Comparison of ENCODE assay signal across 11 cellular contexts in genomic region chr18:77749189-77749588, GRCh38.
DNase-seq lines count a peak whose midpoint lies in the region; ATAC-seq and TF ChIP-seq lines count a peak whose summit lies in the region.
"Had no signal": no experiment of that assay in that cellular context is flagged by ENCODE, and none has a peak within 500 bp of the region (broad histone marks: within the 10 kb centered on the region; RNA-seq: fewer than 3 reads in every experiment).

No MANE protein-coding gene starts in this region.

- TF ChIP-seq CTCF in endodermal cell (conservative IDR thresholded peaks at IDR 0.05) (peak; percentile 92), upper lobe of right lung (IDR thresholded peaks at IDR 0.05) (peak; percentile 61)

- intact Hi-C loops in upper lobe of right lung (cut with DNase I) = no loop called here

- H3K27me3 Mint-ChIP-seq in endodermal cell (ENCODE audit: insufficient read depth) = peaks cover 2% of the 10 kb centered on the region
- H3K27me3 Mint-ChIP-seq: activated CD8-positive, alpha-beta memory T cell treated with anti-CD3 and anti-CD28 coated beads, Interleukin-2, amount 10 ng/mL, durations not matched to agents 7 days and 5 days; dendritic cell treated with granulocyte-macrophage colony-stimulating factor and Interleukin-4, amounts not matched to agents 40 ng/mL and 50 ng/mL, for 4 days had no signal

- H3K36me3 ChIP-seq in endodermal cell (ENCODE audit: control insufficient read depth, insufficient read depth, low read length) (no peaks in the 10 kb centered on the region), upper lobe of right lung (no peaks in the 10 kb centered on the region)

- H3K4me3 Mint-ChIP-seq in endodermal cell = no peak overlapping the region
- H3K4me3 Mint-ChIP-seq: activated CD8-positive, alpha-beta memory T cell treated with anti-CD3 and anti-CD28 coated beads, Interleukin-2, amount 10 ng/mL, durations not matched to agents 7 days and 5 days; dendritic cell treated with granulocyte-macrophage colony-stimulating factor and Interleukin-4, amounts not matched to agents 40 ng/mL and 50 ng/mL, for 4 days had no signal

- H3K4me3 ChIP-seq in endodermal cell (ENCODE audit: low read length) (no peak overlapping the region), upper lobe of right lung (no peak overlapping the region)

- DNase-seq in stimulated activated CD4-positive, alpha-beta T cell treated with anti-CD3 and anti-CD28 coated beads, Interleukin-15, amount 100 ng/mL, for 24 hours = peak; percentile 21
- no peak for DNase-seq in stimulated activated CD4-positive, alpha-beta T cell treated with anti-CD3 and anti-CD28 coated beads, Interleukin-1b, Interleukin-23, amount 100 ng/mL, for 48 hours
- DNase-seq in NCI-H1092 treated with DMSO at 0.1 percent for 48 hours (lab: John Stamatoyannopoulos, UW) (peak; percentile 35), endodermal cell (peak; percentile 84), upper lobe of right lung (no peak), ureter (ENCODE audit: low spot score) (no peak), SIG-M5 treated with dmso at 0.1 percent for 504 hours (lab: John Stamatoyannopoulos, UW; ENCODE audit: unreplicated experiment) (no peak), UCSD-AML1 (lab: John Stamatoyannopoulos, UW; ENCODE audit: unreplicated experiment) (no peak)
- DNase-seq: activated CD8-positive, alpha-beta memory T cell treated with anti-CD3 and anti-CD28 coated beads, Interleukin-2, amount 10 ng/mL, durations not matched to agents 7 days and 5 days; kidney glomerular epithelial cell had no signal

- H3K27me3 ChIP-seq in endodermal cell (ENCODE audit: control insufficient read depth, insufficient read depth, low read length, poor library complexity, severe bottlenecking) = no peaks in the 10 kb centered on the region
- H3K27me3 ChIP-seq in upper lobe of right lung = no peaks in the 10 kb centered on the region

- H3K9me3 ChIP-seq in endodermal cell (ENCODE audit: control insufficient read depth, low read length) = no peaks in the 10 kb centered on the region
- H3K9me3 ChIP-seq in upper lobe of right lung = no peaks in the 10 kb centered on the region

- H3K4me1 ChIP-seq in endodermal cell (ENCODE audit: control insufficient read depth, insufficient read depth, low read length) = no peaks in the 10 kb centered on the region
- H3K4me1 ChIP-seq in upper lobe of right lung = no peaks in the 10 kb centered on the region

- no peak for ATAC-seq in upper lobe of right lung
- ATAC-seq: activated CD8-positive, alpha-beta memory T cell treated with anti-CD3 and anti-CD28 coated beads, Interleukin-2, amount 10 ng/mL, durations not matched to agents 7 days and 5 days had no signal

- no peak overlapping the region for H3K27ac Mint-ChIP-seq in endodermal cell
- H3K27ac Mint-ChIP-seq: activated CD8-positive, alpha-beta memory T cell treated with anti-CD3 and anti-CD28 coated beads, Interleukin-2, amount 10 ng/mL, durations not matched to agents 7 days and 5 days; dendritic cell treated with granulocyte-macrophage colony-stimulating factor and Interleukin-4, amounts not matched to agents 40 ng/mL and 50 ng/mL, for 4 days had no signal

- H3K4me1 Mint-ChIP-seq in endodermal cell = peaks cover 19% of the 10 kb centered on the region
- H3K4me1 Mint-ChIP-seq: activated CD8-positive, alpha-beta memory T cell treated with anti-CD3 and anti-CD28 coated beads, Interleukin-2, amount 10 ng/mL, durations not matched to agents 7 days and 5 days had no signal

- WGBS in endodermal cell (ENCODE audit: insufficient coverage in 1 of 2, insufficient read length in 1 of 2), 2 experiments = 50% methylated on average over 6 of the region's 7 CpGs; no CpG with 5 or more reads in 1 of the 2 experiments

- H3K9ac ChIP-seq in endodermal cell (ENCODE audit: extremely low read depth, low read length, poor library complexity, severe bottlenecking) = no peak overlapping the region

- H3K36me3 Mint-ChIP-seq in endodermal cell (ENCODE audit: low read depth) = no peaks in the 10 kb centered on the region
- H3K36me3 Mint-ChIP-seq: activated CD8-positive, alpha-beta memory T cell treated with anti-CD3 and anti-CD28 coated beads, Interleukin-2, amount 10 ng/mL, durations not matched to agents 7 days and 5 days had no signal

- H3K27ac ChIP-seq in endodermal cell (ENCODE audit: low read depth, low read length) (no peak overlapping the region), upper lobe of right lung (no peak overlapping the region)

- H3K9me3 Mint-ChIP-seq in endodermal cell = no peaks in the 10 kb centered on the region
- H3K9me3 Mint-ChIP-seq: dendritic cell treated with granulocyte-macrophage colony-stimulating factor and Interleukin-4, amounts not matched to agents 40 ng/mL and 50 ng/mL, for 4 days had no signal

Comparison
In these comparisons a context has a peak if more than half of its experiments do, and no peak if none do; other contexts are left out.
1. DNase-seq: peak in stimulated activated CD4-positive, alpha-beta T cell treated with anti-CD3 and anti-CD28 coated beads, Interleukin-15, amount 100 ng/mL, for 24 hours (single experiment), NCI-H1092 treated with DMSO at 0.1 percent for 48 hours (single experiment) and endodermal cell (single experiment); none in stimulated activated CD4-positive, alpha-beta T cell treated with anti-CD3 and anti-CD28 coated beads, Interleukin-1b, Interleukin-23, amount 100 ng/mL, for 48 hours (single experiment), upper lobe of right lung (single experiment), ureter (single experiment), SIG-M5 treated with dmso at 0.1 percent for 504 hours (single experiment) and UCSD-AML1 (single experiment).